In genomic region chr1:82695443-82695842, GRCh38 we compare ENCODE assay signal across 19 cellular contexts.
DNase-seq lines count a peak whose midpoint lies in the region; ATAC-seq, FAIRE-seq and TF ChIP-seq lines count a peak whose summit lies in the region.
"Had no signal": no experiment of that assay in that cellular context is flagged by ENCODE, and none has a peak within 500 bp of the region (broad histone marks: within the 10 kb centered on the region; RNA-seq: fewer than 3 reads in every experiment).

No MANE protein-coding gene starts in this region.

- H3K27ac ChIP-seq in endothelial cell of umbilical vein (ENCODE audit: insufficient read depth, low read depth, low read length) = peak overlapping the region; percentile 55
- H3K27ac ChIP-seq: HL-60, KMS-11 had no signal

- CTCF ChIA-PET in endothelial cell of umbilical vein (lab: Charles Lee) = interaction anchor here (1.0 to 1.4 kb wide), 5 partner anchors 15 to 1146 kb away, joined by 3 read pairs; no protein-coding TSS in a partner anchor

- H3K4me3 ChIP-seq in astrocyte of the spinal cord (ENCODE audit: low read depth, low read length) = no peak overlapping the region
- H3K4me3 ChIP-seq in endothelial cell of umbilical vein (replicated peaks in 1 of 3; ENCODE audit: insufficient read depth in 1 of 3, low read depth in 1 of 3, low read length in 3 of 3) = no peak overlapping the region

- H3K4me2 ChIP-seq in endothelial cell of umbilical vein (ENCODE audit: insufficient read depth, low read length) = peak overlapping the region; percentile 64
- H3K4me2 ChIP-seq: KMS-11 had no signal

- dilution Hi-C loops in endothelial cell of umbilical vein (cut with MboI; ENCODE audit: extremely low pct_ligation_motif_present, low sequenced_read_pairs) = no loop called here

- no peaks in the 10 kb centered on the region for H3K36me3 ChIP-seq in endothelial cell of umbilical vein (ENCODE audit: control insufficient read depth in 2 of 2, extremely low read depth in 1 of 2, insufficient read depth in 2 of 2, low read length in 2 of 2)

- POLR2A ChIA-PET in endothelial cell of umbilical vein (lab: Charles Lee) = no interaction called here

- no peaks in the 10 kb centered on the region for H4K20me1 ChIP-seq in endothelial cell of umbilical vein (replicated peaks; ENCODE audit: control insufficient read depth, extremely low read depth, insufficient read depth, low read length)

- in situ Hi-C loops in astrocyte of the spinal cord (cut with HindIII; ENCODE audit: low sequenced_read_pairs) = no loop called here

- H3K9ac ChIP-seq in endothelial cell of umbilical vein (replicated peaks; ENCODE audit: extremely low read depth, insufficient read depth, low read length) = no peak overlapping the region
- H3K9ac ChIP-seq: KMS-11 had no signal

- TF ChIP-seq POLR2A in endothelial cell of umbilical vein (IDR thresholded peaks at IDR 0.05; ENCODE audit: low read depth, low read length) = no peak

- H3K4me1 ChIP-seq in endothelial cell of umbilical vein (ENCODE audit: control insufficient read depth, extremely low read depth, insufficient read depth, low read length) = peaks cover 13% of the 10 kb centered on the region

- no peaks in the 10 kb centered on the region for H3K9me1 ChIP-seq in endothelial cell of umbilical vein (replicated peaks; ENCODE audit: control insufficient read depth, extremely low read depth, insufficient read depth, low read length)

- peak overlapping the region; percentile 80 for H2AFZ ChIP-seq in endothelial cell of umbilical vein (ENCODE audit: low read depth, low read length)

- no peaks in the 10 kb centered on the region for H3K27me3 ChIP-seq in endothelial cell of umbilical vein (ENCODE audit: control insufficient read depth in 2 of 2, insufficient read depth in 2 of 2, low read length in 2 of 2)

- intact Hi-C loops in endothelial cell of umbilical vein (cut with micrococcal nuclease) = no loop called here

- no peaks in the 10 kb centered on the region for H3K9me3 ChIP-seq in endothelial cell of umbilical vein (replicated peaks; ENCODE audit: control insufficient read depth, insufficient read depth, low read length)

- H3K79me2 ChIP-seq in endothelial cell of umbilical vein (ENCODE audit: control insufficient read depth, insufficient read depth, low read length) = no peaks in the 10 kb centered on the region

- BruUV-seq in endothelial cell of umbilical vein (replicated peaks; lab: Mats Ljungman, UMichigan) = no TSS peak

- peak; percentile 67 for FAIRE-seq in endothelial cell of umbilical vein (lab: Jason Lieb, UNC)

- DNase-seq in astrocyte of the spinal cord (ENCODE audit: low read depth, low spot score) = peak; percentile 19
- peak; percentile 76 for DNase-seq in endothelial cell of umbilical vein (ENCODE audit: low read depth, low spot score)
- DNase-seq in glomerular endothelial cell (ENCODE audit: extremely low read depth, low read depth, low spot score) = peak; percentile 37
- DNase-seq: ACHN, C1 segment of cervical spinal cord, DND-41, NCI-H1417 treated with DMSO at 0.1 percent for 48 hours, NCI-H1930, NCI-H226, NCI-H526, PC-3, RPMI8226, SIG-M5 had no signal

- ATAC-seq in HG03439 (IDR thresholded peaks at IDR 0.05; ENCODE audit: unreplicated experiment) (no peak), HG03139 (IDR thresholded peaks at IDR 0.05; ENCODE audit: unreplicated experiment) (no peak), HG03108 (IDR thresholded peaks at IDR 0.05; ENCODE audit: unreplicated experiment) (no peak), GM19452 (IDR thresholded peaks at IDR 0.05; ENCODE audit: unreplicated experiment) (no peak)
- ATAC-seq: PC-3 had no signal

- no peak for TF ChIP-seq CTCF in astrocyte of the spinal cord (IDR thresholded peaks at IDR 0.05; ENCODE audit: low read depth, low read length)
- no peak for TF ChIP-seq CTCF in endothelial cell of umbilical vein (IDR thresholded peaks at IDR 0.05; ENCODE audit: extremely low read depth in 1 of 2, insufficient read depth in 1 of 2, low read depth in 1 of 2, low read length in 2 of 2)

TF ChIP-seq in endothelial cell of umbilical vein, 7 proteins besides CTCF, POLR2A, EP300 and RAD21:
- TF ChIP-seq FOS (IDR thresholded peaks at IDR 0.05; ENCODE audit: borderline replicate concordance, insufficient read depth, low read length) (peak; percentile 75), POLR2AphosphoS5 (IDR thresholded peaks at IDR 0.05; ENCODE audit: insufficient read depth, low read depth, low read length) (no peak), MYC (IDR thresholded peaks at IDR 0.05; ENCODE audit: low read depth, low read length) (no peak), MAX (IDR thresholded peaks at IDR 0.05; ENCODE audit: insufficient read depth, insufficient read length) (no peak), JUN (IDR thresholded peaks at IDR 0.05; ENCODE audit: borderline replicate concordance, insufficient read depth, insufficient read length, low read depth) (peak; percentile 79), EZH2 (IDR thresholded peaks at IDR 0.05; ENCODE audit: borderline replicate concordance, low read depth, low read length, severe bottlenecking) (no peak)

Comparison
In these comparisons a context has a peak if more than half of its experiments do, and no peak if none do; other contexts are left out.
1. DNase-seq: peak in every context shown above with its lines; median percentile 76 in endothelial cell of umbilical vein; 37 in glomerular endothelial cell; 19 in astrocyte of the spinal cord.